17 cellular contexts compared by ENCODE assay signal in the genomic region with DNA sequence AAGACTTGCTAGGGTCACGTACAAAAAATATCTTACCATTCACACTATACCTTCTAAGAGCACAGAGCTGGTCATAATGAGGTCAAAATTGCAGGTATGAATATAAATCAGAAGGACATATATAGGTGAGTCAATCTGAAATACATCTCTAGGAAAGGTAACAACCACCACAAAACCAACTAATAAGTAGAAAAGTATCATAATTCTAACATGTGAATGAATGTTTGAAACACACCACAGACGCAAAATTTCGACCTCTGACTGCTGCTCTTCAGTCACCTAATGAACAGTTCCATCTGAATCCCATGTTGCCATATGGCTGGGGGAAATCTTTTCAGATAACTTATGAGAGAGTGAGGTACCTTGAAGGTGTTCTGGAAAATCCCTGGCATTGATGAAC. TPM values are rescaled to one million over a fixed set of nuclear protein-coding genes. Genes with fewer than 3 reads are reported as not detected.
DNase-seq lines count a peak whose midpoint lies in the region; ATAC-seq, FAIRE-seq and TF ChIP-seq lines count a peak whose summit lies in the region.
"Had no signal": no experiment of that assay in that cellular context is flagged by ENCODE, and none has a peak within 500 bp of the region (broad histone marks: within the 10 kb centered on the region; RNA-seq: fewer than 3 reads in every experiment).

No MANE protein-coding gene starts in this region.

- FAIRE-seq in GM12878 (lab: Jason Lieb, UNC) = no peak

- H3K9me3 Mint-ChIP-seq in MCF 10A (ENCODE audit: unreplicated experiment) (no peaks in the 10 kb centered on the region), CD14-positive monocyte (no peaks in the 10 kb centered on the region)
- H3K9me3 Mint-ChIP-seq: effector memory CD8-positive, alpha-beta T cell; neural crest cell had no signal

- TF ChIP-seq CTCF in GM12878 (IDR thresholded peaks at IDR 0.05 in 2 of 3, conservative IDR thresholded peaks at IDR 0.05 in 1 of 3; ENCODE audit: control insufficient read depth in 2 of 3, extremely low read depth in 1 of 3, insufficient read depth in 1 of 3, low read depth in 3 of 3, low read length in 3 of 3) = no peak
- no peak for TF ChIP-seq CTCF in MCF 10A (IDR thresholded peaks at IDR 0.05; ENCODE audit: unreplicated experiment)
- TF ChIP-seq CTCF in CD14-positive monocyte (IDR thresholded peaks at IDR 0.05) = no peak

- DNase-seq in GM12878 (ENCODE audit: low read depth, low spot score) (no peak), MCF 10A (ENCODE audit: unreplicated experiment) (no peak), CD14-positive monocyte (ENCODE audit: low spot score) (no peak)
- DNase-seq in stimulated activated CD4-positive, alpha-beta T cell treated with anti-CD3 and anti-CD28 coated beads, Interleukin-4, amount 100 ng/mL, for 4 hours = no peak
- DNase-seq: COR-L47; effector memory CD8-positive, alpha-beta T cell; left colon; NCI-H1092; NCI-H526; SJCRH30 had no signal

- H3K79me2 ChIP-seq in GM12878 (ENCODE audit: control insufficient read depth, insufficient read depth, low read length) = no peaks in the 10 kb centered on the region

- H3K36me3 Mint-ChIP-seq in MCF 10A (ENCODE audit: insufficient read depth, unreplicated experiment) = no peaks in the 10 kb centered on the region
- H3K36me3 Mint-ChIP-seq in CD14-positive monocyte = peaks cover 0 to 3% of the 10 kb centered on the region in 2 donors

- SMC1A ChIA-PET in GM12878 (lab: Charles Lee; ENCODE audit: uncharacterized antibody, unreplicated experiment) = interaction anchor here (0.6 to 3.3 kb wide), 10 partner anchors 9 to 766 kb away, joined by 3 to 18 read pairs (median 4); partner anchors contain the start of gene CENPC

- intact Hi-C loops in GM12878 (cut with micrococcal nuclease; ENCODE audit: unreplicated experiment) = loop anchor here (2.0 kb wide), 1 partner anchor 32 kb away; no protein-coding TSS in a partner anchor
- intact Hi-C loops in MCF 10A (cut with micrococcal nuclease) = no loop called here
- intact Hi-C loops in CD14-positive monocyte (cut with micrococcal nuclease) = no loop called here

- H3K27me3 Mint-ChIP-seq in MCF 10A (ENCODE audit: insufficient read depth, unreplicated experiment) (no peaks in the 10 kb centered on the region), CD14-positive monocyte (ENCODE audit: low read depth in 3 of 3) (no peaks in the 10 kb centered on the region)
- H3K27me3 Mint-ChIP-seq: effector memory CD8-positive, alpha-beta T cell had no signal

- H3K4me1 ChIP-seq in GM12878 (ENCODE audit: control insufficient read depth, insufficient read depth, low read length) = peaks cover 24% of the 10 kb centered on the region
- H3K4me1 ChIP-seq: ascending aorta, SJCRH30 had no signal

- H3K27ac Mint-ChIP-seq in MCF 10A (ENCODE audit: low read depth, unreplicated experiment) (no peak overlapping the region), CD14-positive monocyte (no peak overlapping the region)

- no peak for TF ChIP-seq POLR2A in GM12878 (IDR thresholded peaks at IDR 0.05; ENCODE audit: low read depth, low read length)

- H3K36me3 ChIP-seq in GM12878 (ENCODE audit: control insufficient read depth in 2 of 2, insufficient read depth in 2 of 2, low read length in 1 of 2) = no peaks in the 10 kb centered on the region
- H3K36me3 ChIP-seq: ascending aorta, SJCRH30 had no signal

- TF ChIP-seq EP300 in GM12878 (IDR thresholded peaks at IDR 0.05; ENCODE audit: borderline replicate concordance in 1 of 2, control insufficient read depth in 1 of 2, low read depth in 2 of 2, low read length in 2 of 2) = no peak

- peak; percentile 29 for ATAC-seq in GM18511 (IDR thresholded peaks at IDR 0.05; ENCODE audit: unreplicated experiment)
- ATAC-seq in GM19463 (IDR thresholded peaks at IDR 0.05; ENCODE audit: unreplicated experiment) = peak; percentile 43
- peak; percentile 40 for ATAC-seq in HG03045 (IDR thresholded peaks at IDR 0.05; ENCODE audit: unreplicated experiment)
- ATAC-seq in GM12878 = peak; percentile 49
- ATAC-seq: effector memory CD8-positive, alpha-beta T cell; left colon had no signal

- H3K27me3 ChIP-seq in GM12878 (replicated peaks in 1 of 2; ENCODE audit: control insufficient read depth in 2 of 2, insufficient read depth in 2 of 2, low read length in 1 of 2) = no peaks in the 10 kb centered on the region
- H3K27me3 ChIP-seq: ascending aorta, SJCRH30 had no signal

- H3K4me2 ChIP-seq in GM12878 (ENCODE audit: control insufficient read depth, insufficient read depth) = peak overlapping the region; percentile 45; the same call in 1 of the 2 replicates

- no peaks in the 10 kb centered on the region for H4K20me1 ChIP-seq in GM12878 (ENCODE audit: control insufficient read depth, insufficient read depth)

- CTCF ChIA-PET in GM12878 (lab: Yijun Ruan, JAX) (interaction anchor here (0.8 to 2.6 kb wide), 3 partner anchors 11 to 46 kb away, joined by 3 to 10 read pairs (median 4); no protein-coding TSS in a partner anchor), MCF 10A (lab: Yijun Ruan, JAX) (interaction anchor here (0.7 to 0.9 kb wide), 2 partner anchors 21 to 34 kb away, joined by 3 read pairs; no protein-coding TSS in a partner anchor)

- no peaks in the 10 kb centered on the region; the same call in 2 of the 3 replicates for H3K9me3 ChIP-seq in GM12878 (replicated peaks; ENCODE audit: control insufficient read depth, insufficient read depth, low read length)
- H3K9me3 ChIP-seq: ascending aorta, SJCRH30 had no signal

- H3K4me3 Mint-ChIP-seq in MCF 10A (ENCODE audit: unreplicated experiment) (no peak overlapping the region), CD14-positive monocyte (no peak overlapping the region)
- H3K4me3 Mint-ChIP-seq: effector memory CD8-positive, alpha-beta T cell; neural crest cell had no signal

- peak overlapping the region; percentile 8 for H3K27ac ChIP-seq in GM12878 (ENCODE audit: control insufficient read depth, insufficient read depth)
- H3K27ac ChIP-seq: ascending aorta, SJCRH30 had no signal

- TF ChIP-seq RAD21 in GM12878 (IDR thresholded peaks at IDR 0.05; ENCODE audit: insufficient read depth, low read depth, low read length) = no peak

- BruUV-seq in GM12878 (replicated peaks; lab: Mats Ljungman, UMichigan) (no TSS peak), MCF 10A (replicated peaks; lab: Mats Ljungman, UMichigan) (no TSS peak)

- peak overlapping the region; percentile 40 for H3K4me3 ChIP-seq in GM12878
- H3K4me3 ChIP-seq: ascending aorta, SJCRH30 had no signal

- H2AFZ ChIP-seq in GM12878 (ENCODE audit: control insufficient read depth, low read depth, low read length) = peak overlapping the region; percentile 58

- H3K4me1 Mint-ChIP-seq in MCF 10A (ENCODE audit: insufficient read depth, unreplicated experiment) (no peaks in the 10 kb centered on the region), CD14-positive monocyte (peaks cover 10% of the 10 kb centered on the region)

- in situ Hi-C loops in GM12878 (cut with MboI) = no loop called here

- RAD21 ChIA-PET in GM12878 (lab: Charles Lee; ENCODE audit: unreplicated experiment) = interaction anchor here (0.7 to 1.4 kb wide), 4 partner anchors 9 to 120 kb away, joined by 3 to 4 read pairs (median 4); partner anchors contain the start of gene UBA6

- WGBS in GM12878 (ENCODE audit: insufficient coverage, insufficient replicate concordance, low lambda C conversion rate, missing lambda C conversion rate) = 18% methylated on average over 3 of the region's 3 CpGs

- POLR2A ChIA-PET in GM12878 (lab: Charles Lee) (interaction anchor here (0.6 to 1.3 kb wide), 4 partner anchors 13 to 30 kb away, joined by 3 to 5 read pairs (median 3); no protein-coding TSS in a partner anchor), MCF 10A (lab: Yijun Ruan, JAX) (interaction anchor here (0.5 kb wide), 1 partner anchor 99 kb away, joined by 3 read pairs; no protein-coding TSS in a partner anchor)

- no peak overlapping the region for H3K9ac ChIP-seq in GM12878 (ENCODE audit: control insufficient read depth, insufficient read depth, low read length)

RNA-seq across cellular contexts. Expression of gene STAP1, which starts 22.1 kb away (rescaled TPM):
- total RNA-seq in GM12878 (2013; cell fraction: nucleolus; rRNA removed) = 6.5 and 7.1 TPM in 2 replicates
- total RNA-seq in GM12878 (2014; rRNA removed) (8.7 and 12.1 TPM in 2 replicates), GM12878 (2014; rRNA removed; fragmentation: Illumina TruSeq; extraction: Trizol) (16.1 and 18.3 TPM in 2 replicates), GM12878 (2021) (8.1 and 10.2 TPM in 2 replicates), MCF 10A (2022) (not detected in 2 replicates)
- 5.5 TPM for polyA plus RNA-seq in GM12878 (2011; ENCODE audit: low read depth)
- polyA plus RNA-seq in GM12878 (2011; rRNA removed) (8.6 and 13.6 TPM in 2 replicates), GM12878 (2014; fragmentation: Illumina TruSeq; extraction: Trizol) (14.8 and 22.7 TPM in 2 replicates), GM12878 (2014; fragmentation: Nextera tagmentation; extraction: Ambion mirVana) (10 to 100 TPM; 16.3 to 19.4 TPM), GM12878 (2014; rRNA removed) (7.2 and 8.7 TPM in 2 replicates), GM12878 (2016; fragmentation: Nextera tagmentation; extraction: Ambion mirVana) (1 to 10 TPM; 4.6 to 5.2 TPM), CD14-positive monocyte (under 1 TPM in 1 of 2 donors, not detected in 1; 0.14 TPM)
- polyA plus RNA-seq in GM12878 (2011; cell fraction: cytosol; rRNA removed) = 2.8 TPM in 2 replicates
- 3.6 and 4.2 TPM in 2 replicates for polyA plus RNA-seq in GM12878 (2011; cell fraction: nucleus; rRNA removed)
- 13.2 and 15.0 TPM in 2 replicates for polyA plus RNA-seq in GM12878 (2012)
- 1.3 and 3.1 TPM in 2 replicates for polyA minus RNA-seq in GM12878 (2011; rRNA and poly(A)+ RNA removed)
- polyA minus RNA-seq in GM12878 (2011; cell fraction: cytosol; rRNA and poly(A)+ RNA removed) = 1.9 and 3.8 TPM in 2 replicates
- 0.85 and 1.1 TPM in 2 replicates for polyA minus RNA-seq in GM12878 (2011; cell fraction: nucleus; rRNA and poly(A)+ RNA removed)
- total RNA-seq: ascending aorta, glomerular endothelial cell, HT-29, neural crest cell had no signal

RNA-seq across cellular contexts. Expression of gene CENPC, which starts 35.3 kb away (rescaled TPM):
- total RNA-seq in GM12878 (2013; cell fraction: nucleolus; rRNA removed) = 131 and 152 TPM in 2 replicates
- total RNA-seq in GM12878 (2014; rRNA removed) (16.8 and 21.8 TPM in 2 replicates), GM12878 (2014; rRNA removed; fragmentation: Illumina TruSeq; extraction: Trizol) (34.9 and 38.1 TPM in 2 replicates), GM12878 (2021) (18.9 and 20.8 TPM in 2 replicates), MCF 10A (2022) (17.7 and 19.0 TPM in 2 replicates)
- 5.0 TPM for polyA plus RNA-seq in GM12878 (2011; ENCODE audit: low read depth)
- polyA plus RNA-seq in GM12878 (2011; rRNA removed) (19.9 and 35.3 TPM in 2 replicates), GM12878 (2014; fragmentation: Illumina TruSeq; extraction: Trizol) (28.2 and 31.8 TPM in 2 replicates), GM12878 (2014; fragmentation: Nextera tagmentation; extraction: Ambion mirVana) (10 to 100 TPM; 13.1 to 15.2 TPM), GM12878 (2014; rRNA removed) (13.1 and 17.6 TPM in 2 replicates), GM12878 (2016; fragmentation: Nextera tagmentation; extraction: Ambion mirVana) (10 to 100 TPM; 26.1 to 26.2 TPM), CD14-positive monocyte (1 to 10 TPM; 6.3 to 7.2 TPM)
- polyA plus RNA-seq in GM12878 (2011; cell fraction: cytosol; rRNA removed) = 4.1 TPM in 2 replicates
- polyA plus RNA-seq in GM12878 (2011; cell fraction: nucleus; rRNA removed) = 31.7 and 32.4 TPM in 2 replicates
- 11.2 and 12.8 TPM in 2 replicates for polyA plus RNA-seq in GM12878 (2012)
- 12.3 and 15.9 TPM in 2 replicates for polyA minus RNA-seq in GM12878 (2011; rRNA and poly(A)+ RNA removed)
- polyA minus RNA-seq in GM12878 (2011; cell fraction: cytosol; rRNA and poly(A)+ RNA removed) = 4.1 and 9.8 TPM in 2 replicates
- 34.6 and 53.7 TPM in 2 replicates for polyA minus RNA-seq in GM12878 (2011; cell fraction: nucleus; rRNA and poly(A)+ RNA removed)
